Comparison of ENCODE assay signal across 2 cellular contexts in genomic region chr10:88879754-88880286, GRCh38.
TF ChIP-seq lines count a peak whose summit lies in the region.

TSS of gene STAMBPL1 (plus strand) at chr10:88880245. CDS start at chr10:88901709, 21,464 bp downstream.

TF ChIP-seq in IMR-90, 13 proteins besides CTCF, POLR2A, EP300 and RAD21:
- TF ChIP-seq NFE2L2 (IDR thresholded peaks at IDR 0.05; ENCODE audit: low read depth, low read length) (no peak), FOS (IDR thresholded peaks at IDR 0.05; ENCODE audit: low read depth, low read length) (no peak), SMC3 (IDR thresholded peaks at IDR 0.05; ENCODE audit: low read depth, low read length) (no peak), BHLHE40 (IDR thresholded peaks at IDR 0.05; ENCODE audit: low read depth, low read length) (no peak), MAZ (IDR thresholded peaks at IDR 0.05; ENCODE audit: borderline replicate concordance, low read depth, low read length) (no peak), ELK1 (IDR thresholded peaks at IDR 0.05; ENCODE audit: borderline replicate concordance, low read depth, low read length) (no peak), USF2 (IDR thresholded peaks at IDR 0.05; ENCODE audit: low read depth, low read length) (no peak), RFX5 (IDR thresholded peaks at IDR 0.05; ENCODE audit: low read depth, low read length) (no peak), CEBPB (IDR thresholded peaks at IDR 0.05; ENCODE audit: low read depth, low read length) (no peak), MAFK (IDR thresholded peaks at IDR 0.05; ENCODE audit: low read depth, low read length) (no peak), CHD1 (IDR thresholded peaks at IDR 0.05; ENCODE audit: low read depth, low read length) (no peak), MXI1 (IDR thresholded peaks at IDR 0.05; ENCODE audit: borderline replicate concordance, low read depth, low read length) (no peak), RCOR1 (IDR thresholded peaks at IDR 0.05; ENCODE audit: insufficient replicate concordance, low read length) (no peak)

TF ChIP-seq in K562, 482 proteins besides CTCF, POLR2A, EP300 and RAD21:
- no peak for TF ChIP-seq ARNT (IDR thresholded peaks at IDR 0.05)
- no peak for TF ChIP-seq ZNF384 (IDR thresholded peaks at IDR 0.05; ENCODE audit: low read depth, low read length)
- no peak for TF ChIP-seq HNRNPLL (IDR thresholded peaks at IDR 0.05; ENCODE audit: low read depth, low read length, poor library complexity, severe bottlenecking)
- TF ChIP-seq CTBP1 (IDR thresholded peaks at IDR 0.05; ENCODE audit: borderline replicate concordance) = no peak
- no peak for TF ChIP-seq SP1 (CRISPR knock-in tag; IDR thresholded peaks at IDR 0.05)
- TF ChIP-seq L3MBTL2 (IDR thresholded peaks at IDR 0.05) = no peak
- TF ChIP-seq ZFX (CRISPR knock-in tag; IDR thresholded peaks at IDR 0.05) = no peak
- no peak for TF ChIP-seq PRMT5 (CRISPR knock-in tag; IDR thresholded peaks at IDR 0.05)
- TF ChIP-seq NFE2L1 (tag; IDR thresholded peaks at IDR 0.05; ENCODE audit: borderline replicate concordance, low read depth) = no peak
- TF ChIP-seq ZNF239 (CRISPR knock-in tag; IDR thresholded peaks at IDR 0.05) = no peak
- no peak for TF ChIP-seq MLX (CRISPR knock-in tag; conservative IDR thresholded peaks at IDR 0.05)
